27 cellular contexts compared by ENCODE assay signal in the genomic region with DNA sequence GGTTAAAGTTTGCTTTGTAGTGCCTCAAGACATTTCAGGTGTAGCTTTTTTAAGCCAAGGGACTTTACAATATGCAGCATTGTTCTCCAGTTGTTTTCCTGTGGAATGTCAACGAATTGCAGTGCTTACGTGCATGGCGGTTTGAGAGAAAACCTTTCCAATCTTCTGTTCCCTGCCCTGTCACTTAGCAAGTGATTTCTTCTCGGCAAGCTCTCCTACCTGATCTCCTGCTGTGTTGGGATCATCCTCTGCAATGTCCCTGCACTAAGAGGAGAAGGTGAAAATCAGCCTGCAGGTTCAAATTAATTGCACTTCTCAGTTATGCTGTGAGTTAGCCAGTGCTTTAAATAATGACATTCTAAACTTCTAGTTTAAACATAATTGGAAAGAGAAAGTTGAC.
A peak's percentile ranks its signal among the peaks of the same experiment; 100 is the strongest.
DNase-seq lines count a peak whose midpoint lies in the region; ATAC-seq and TF ChIP-seq lines count a peak whose summit lies in the region.
"Had no signal": no experiment of that assay in that cellular context is flagged by ENCODE, and none has a peak within 500 bp of the region (broad histone marks: within the 10 kb centered on the region; RNA-seq: fewer than 3 reads in every experiment).

No MANE protein-coding gene starts in this region.

- H3K27ac ChIP-seq in endodermal cell (ENCODE audit: low read depth, low read length) (no peak overlapping the region), mesendoderm (ENCODE audit: low read depth, low read length) (no peak overlapping the region)
- H3K27ac ChIP-seq: A549, Peyer's patch had no signal

- no peak overlapping the region for H3K4ac ChIP-seq in mesendoderm (ENCODE audit: low read depth, low read length)

- no peaks in the 10 kb centered on the region for H3K27me3 Mint-ChIP-seq in endodermal cell (ENCODE audit: insufficient read depth)

- no peak overlapping the region for H3K27ac Mint-ChIP-seq in endodermal cell
- H3K27ac Mint-ChIP-seq: CD8-positive, alpha-beta T cell; H9; T-helper 1 cell treated with Interleukin-12 subunit alpha and Interleukin-12 subunit beta and Interleukin-4 antibody, amounts not matched to agents 30 μg/mL and 1 μg/mL, for 36 hours had no signal

- H2BK120ac ChIP-seq in mesendoderm (ENCODE audit: low read depth, low read length) = no peak overlapping the region

- DNase-seq in H7 (peak; percentile 57), NCI-H526 treated with DMSO at 0.1 percent for 48 hours (lab: John Stamatoyannopoulos, UW) (peak; percentile 47), endodermal cell (peak; percentile 71), mesendoderm (peak; percentile 74), NCI-H187 (lab: John Stamatoyannopoulos, UW) (no peak), H4 (ENCODE audit: low spot score) (no peak), DMS153 treated with DMSO at 0.1 percent for 48 hours (lab: John Stamatoyannopoulos, UW; ENCODE audit: unreplicated experiment) (no peak)
- DNase-seq: C1 segment of cervical spinal cord; Caco-2; CD8-positive, alpha-beta T cell; DMS79; EL; GF-D8; H9; IMR-90; KG1; NCI-H1048; NCI-H1694; NCI-H2171 treated with DMSO at 0.1 percent for 48 hours; NCI-H446; NCI-H524 treated with DMSO at 0.1 percent for 48 hours; OCI-M1; Peyer's patch; SHP77 treated with DMSO at 0.1 percent for 48 hours had no signal

- peaks cover 17% of the 10 kb centered on the region for H3K4me1 Mint-ChIP-seq in endodermal cell

- no peaks in the 10 kb centered on the region for H3K79me2 ChIP-seq in mesendoderm (ENCODE audit: control insufficient read depth, insufficient read depth, low read length)

- H3K4me3 ChIP-seq in H7 (ENCODE audit: insufficient read depth, low read depth, low read length) = no peak overlapping the region
- no peak overlapping the region for H3K4me3 ChIP-seq in endodermal cell (ENCODE audit: low read length)
- H3K4me3 ChIP-seq in mesendoderm (ENCODE audit: low read length) = no peak overlapping the region
- H3K4me3 ChIP-seq: A549, Peyer's patch had no signal

- no peaks in the 10 kb centered on the region for H3K36me3 ChIP-seq in H7 (replicated peaks; ENCODE audit: control insufficient read depth, insufficient read depth, low read length)
- no peaks in the 10 kb centered on the region for H3K36me3 ChIP-seq in endodermal cell (ENCODE audit: control insufficient read depth, insufficient read depth, low read length)
- no peaks in the 10 kb centered on the region for H3K36me3 ChIP-seq in mesendoderm (ENCODE audit: control insufficient read depth, insufficient read depth, low read length)
- H3K36me3 ChIP-seq: Peyer's patch had no signal

- 35 to 40% methylated on average over 4 of the region's 4 CpGs for WGBS in endodermal cell (ENCODE audit: insufficient coverage in 1 of 2, insufficient read length in 1 of 2), 2 experiments
- WGBS in mesendoderm (ENCODE audit: extremely low coverage, insufficient coverage, low lambda C conversion rate) = no CpG with 5 or more reads among the region's 4 CpGs

- H3K23ac ChIP-seq in mesendoderm (ENCODE audit: low read length) = no peak overlapping the region

- no peak overlapping the region for H2BK5ac ChIP-seq in mesendoderm (ENCODE audit: low read length)

- H3K4me3 Mint-ChIP-seq in endodermal cell = no peak overlapping the region
- H3K4me3 Mint-ChIP-seq: CD8-positive, alpha-beta T cell; H9; T-helper 1 cell treated with Interleukin-12 subunit alpha and Interleukin-12 subunit beta and Interleukin-4 antibody, amounts not matched to agents 30 μg/mL and 1 μg/mL, for 36 hours had no signal

- no peak for ATAC-seq in HG03139 (IDR thresholded peaks at IDR 0.05; ENCODE audit: unreplicated experiment)
- ATAC-seq: A549; CD8-positive, alpha-beta T cell had no signal

- H3K79me1 ChIP-seq in mesendoderm (ENCODE audit: low read length) = no peaks in the 10 kb centered on the region

- H4K5ac ChIP-seq in mesendoderm (ENCODE audit: low read length) = no peak overlapping the region

- H4K8ac ChIP-seq in mesendoderm (ENCODE audit: low read depth, low read length) = no peak overlapping the region

- H2AK5ac ChIP-seq in mesendoderm (ENCODE audit: low read length) = no peak overlapping the region

- no peak overlapping the region for H3K56ac ChIP-seq in mesendoderm (ENCODE audit: low read length)

- H2BK15ac ChIP-seq in mesendoderm (replicated peaks; ENCODE audit: low read depth) = no peak overlapping the region

- H3K27me3 ChIP-seq in H7 (ENCODE audit: control insufficient read depth, insufficient read depth, low read length) (no peaks in the 10 kb centered on the region), endodermal cell (ENCODE audit: control insufficient read depth, insufficient read depth, low read length, poor library complexity, severe bottlenecking) (no peaks in the 10 kb centered on the region), mesendoderm (ENCODE audit: insufficient read depth, low read length, poor library complexity) (no peaks in the 10 kb centered on the region)
- H3K27me3 ChIP-seq: Peyer's patch had no signal

- TF ChIP-seq CTCF in endodermal cell (conservative IDR thresholded peaks at IDR 0.05) = no peak

- peaks cover 11% of the 10 kb centered on the region for H3K9me3 Mint-ChIP-seq in endodermal cell
- H3K9me3 Mint-ChIP-seq: CD8-positive, alpha-beta T cell; T-helper 1 cell treated with Interleukin-12 subunit alpha and Interleukin-12 subunit beta and Interleukin-4 antibody, amounts not matched to agents 30 μg/mL and 1 μg/mL, for 36 hours had no signal

- H3K4me2 ChIP-seq in mesendoderm (ENCODE audit: low read length) = no peak overlapping the region
- H3K4me2 ChIP-seq: A549 had no signal

- no peaks in the 10 kb centered on the region for H3K36me3 Mint-ChIP-seq in endodermal cell (ENCODE audit: low read depth)
- H3K36me3 Mint-ChIP-seq: CD8-positive, alpha-beta T cell had no signal

- H3K4me1 ChIP-seq in endodermal cell (ENCODE audit: control insufficient read depth, insufficient read depth, low read length) (peaks cover 3% of the 10 kb centered on the region), mesendoderm (ENCODE audit: control insufficient read depth, low read depth, low read length) (no peaks in the 10 kb centered on the region)
- H3K4me1 ChIP-seq: A549, Caco-2, Peyer's patch had no signal

- no peaks in the 10 kb centered on the region for H3K9me3 ChIP-seq in endodermal cell (ENCODE audit: control insufficient read depth, low read length)
- H3K9me3 ChIP-seq: A549, Caco-2, Peyer's patch had no signal

- H3K9ac ChIP-seq in endodermal cell (ENCODE audit: extremely low read depth, low read length, poor library complexity, severe bottlenecking) = no peak overlapping the region
- H3K9ac ChIP-seq in mesendoderm (ENCODE audit: low read length) = no peak overlapping the region

- H3K18ac ChIP-seq in mesendoderm (ENCODE audit: low read length) = no peak overlapping the region

Comparison
In these comparisons a context has a peak if more than half of its experiments do, and no peak if none do; other contexts are left out.
1. DNase-seq: peak in H7 (single experiment), NCI-H526 treated with DMSO at 0.1 percent for 48 hours (single experiment), endodermal cell (single experiment) and mesendoderm (single experiment); none in NCI-H187 (0 of 2), H4 (single experiment) and DMS153 treated with DMSO at 0.1 percent for 48 hours (single experiment).